In genomic region chr19:39516270-39516669, GRCh38 we compare ENCODE assay signal across 16 cellular contexts. TPM values are rescaled to one million over a fixed set of nuclear protein-coding genes. Genes with fewer than 3 reads are reported as not detected.
A peak's percentile ranks its signal among the peaks of the same experiment; 100 is the strongest.
DNase-seq lines count a peak whose midpoint lies in the region; ATAC-seq, FAIRE-seq and TF ChIP-seq lines count a peak whose summit lies in the region.
"Had no signal": no experiment of that assay in that cellular context is flagged by ENCODE, and none has a peak within 500 bp of the region (broad histone marks: within the 10 kb centered on the region; RNA-seq: fewer than 3 reads in every experiment).

No MANE protein-coding gene starts in this region.

- no peak overlapping the region for H3K14ac ChIP-seq in mesenchymal stem cell (ENCODE audit: low read length in 2 of 2)

- H2AK5ac ChIP-seq in mesenchymal stem cell (ENCODE audit: low read length, severe bottlenecking) = no peak overlapping the region

- H3K27me3 Mint-ChIP-seq in stimulated activated naive CD8-positive, alpha-beta T cell treated with anti-CD3 and anti-CD28 coated beads, Interleukin-15, Interleukin-2, amounts not matched to agents 100 ng/mL and 50 ng/mL, for 24 hours = peaks cover 45% of the 10 kb centered on the region
- H3K27me3 Mint-ChIP-seq in activated B cell treated with CpG ODN at 0.5 μM for 24 hours = peaks cover 40% of the 10 kb centered on the region

- TF ChIP-seq POLR2A in HepG2 (IDR thresholded peaks at IDR 0.05; ENCODE audit: insufficient read depth in 1 of 2, low read depth in 2 of 2, low read length in 2 of 2) = no peak

- H2AFZ ChIP-seq in HepG2 (ENCODE audit: low read length) = no peak overlapping the region
- no peak overlapping the region for H2AFZ ChIP-seq in mesenchymal stem cell (ENCODE audit: low read depth, low read length)

- BruUV-seq in HepG2 (replicated peaks; lab: Mats Ljungman, UMichigan) = no TSS peak

- no peaks in the 10 kb centered on the region for H3K79me2 ChIP-seq in HepG2 (ENCODE audit: insufficient read depth, low read length)

- H3K79me1 ChIP-seq in mesenchymal stem cell (replicated peaks; ENCODE audit: low read length, poor library complexity, severe bottlenecking) = no peaks in the 10 kb centered on the region

- 39% methylated on average over 6 of the region's 6 CpGs for WGBS in HepG2 (ENCODE audit: low lambda C conversion rate)
- 54% methylated on average over 6 of the region's 6 CpGs for WGBS in mesenchymal stem cell

- H3K9me3 ChIP-seq in HepG2 (ENCODE audit: low read length) (no peaks in the 10 kb centered on the region), mesenchymal stem cell (ENCODE audit: control insufficient read depth, low read length) (no peaks in the 10 kb centered on the region)
- H3K9me3 ChIP-seq: esophagus squamous epithelium had no signal

- POLR2A ChIA-PET in activated B cell treated with CpG ODN at 0.5 μM for 24 hours (lab: Charles Lee) = no interaction called here
- POLR2A ChIA-PET in HepG2 (lab: Yijun Ruan, JAX) = no interaction called here

- TF ChIP-seq CTCF in activated B cell treated with CpG ODN at 0.5 μM for 24 hours (IDR thresholded peaks at IDR 0.05) (no peak), HepG2 (CRISPR knock-in tag; IDR thresholded peaks at IDR 0.05) (no peak)

- no peaks in the 10 kb centered on the region for H3K36me3 Mint-ChIP-seq in stimulated activated naive CD8-positive, alpha-beta T cell treated with anti-CD3 and anti-CD28 coated beads, Interleukin-15, Interleukin-2, amounts not matched to agents 100 ng/mL and 50 ng/mL, for 24 hours (ENCODE audit: low read depth)
- no peaks in the 10 kb centered on the region for H3K36me3 Mint-ChIP-seq in activated B cell treated with CpG ODN at 0.5 μM for 24 hours (ENCODE audit: low read depth)

- CTCF ChIA-PET in activated B cell treated with CpG ODN at 0.5 μM for 24 hours (lab: Charles Lee) = no interaction called here
- CTCF ChIA-PET in HepG2 (lab: Yijun Ruan, JAX; ENCODE audit: low intra/inter-chr PET ratio, low total read pairs) = no interaction called here

- no peak overlapping the region for H3K18ac ChIP-seq in mesenchymal stem cell (ENCODE audit: low read depth in 1 of 2, low read length in 2 of 2)

- H4K91ac ChIP-seq in mesenchymal stem cell (ENCODE audit: low read length) = no peak overlapping the region

- no peak overlapping the region for H2BK15ac ChIP-seq in mesenchymal stem cell (ENCODE audit: low read depth, poor library complexity, severe bottlenecking)

- no peak for DNase-seq in stimulated activated naive CD8-positive, alpha-beta T cell treated with anti-CD3 and anti-CD28 coated beads, Interleukin-15, Interleukin-2, amounts not matched to agents 100 U/mL and 50 U/mL, for 24 hours
- DNase-seq in activated B cell treated with CpG ODN at 0.5 μM for 24 hours (no peak), HepG2 (ENCODE audit: low spot score) (no peak), mesenchymal stem cell (no peak), NCI-H128 (lab: John Stamatoyannopoulos, UW; ENCODE audit: unreplicated experiment) (no peak), NCI-H345 (lab: John Stamatoyannopoulos, UW) (no peak), HK-2 (ENCODE audit: unreplicated experiment) (no peak)
- DNase-seq: cerebellar nuclear complex; esophagus squamous epithelium; stimulated activated CD8-positive, alpha-beta memory T cell treated with anti-CD3 and anti-CD28 coated beads, Interleukin-4, amount 100 ng/mL, for 48 hours had no signal

- peak overlapping the region; percentile 17 for H3K4me3 Mint-ChIP-seq in stimulated activated naive CD8-positive, alpha-beta T cell treated with anti-CD3 and anti-CD28 coated beads, Interleukin-15, Interleukin-2, amounts not matched to agents 100 ng/mL and 50 ng/mL, for 24 hours
- peak overlapping the region; percentile 61 for H3K4me3 Mint-ChIP-seq in activated B cell treated with CpG ODN at 0.5 μM for 24 hours

- TF ChIP-seq EP300 in HepG2 (IDR thresholded peaks at IDR 0.05; ENCODE audit: low read depth in 2 of 2, low read length in 2 of 2) (no peak), HepG2 (CRISPR knock-in tag; IDR thresholded peaks at IDR 0.05; ENCODE audit: borderline replicate concordance) (no peak)

- H3K36me3 ChIP-seq in HepG2 (replicated peaks in 1 of 2; ENCODE audit: control insufficient read depth in 1 of 2, insufficient read depth in 2 of 2, low read length in 2 of 2) = no peaks in the 10 kb centered on the region
- H3K36me3 ChIP-seq in mesenchymal stem cell (ENCODE audit: control insufficient read depth in 1 of 2, insufficient read depth in 2 of 2, low read depth in 1 of 2, low read length in 2 of 2) = no peaks in the 10 kb centered on the region
- H3K36me3 ChIP-seq: esophagus squamous epithelium had no signal

- no peak for ATAC-seq in stimulated activated naive CD8-positive, alpha-beta T cell treated with anti-CD3 and anti-CD28 coated beads, Interleukin-15, Interleukin-2, amounts not matched to agents 100 U/mL and 50 U/mL, for 24 hours
- ATAC-seq in activated B cell treated with CpG ODN at 0.5 μM for 24 hours (ENCODE audit: low read depth) (peak; percentile 45), HepG2 (no peak)

- H3K4ac ChIP-seq in mesenchymal stem cell (ENCODE audit: low read depth in 1 of 2, low read length in 2 of 2) = no peak overlapping the region

- no peak overlapping the region for H2BK5ac ChIP-seq in mesenchymal stem cell (ENCODE audit: low read depth, low read length, poor library complexity, severe bottlenecking)

- no peak overlapping the region for H2BK120ac ChIP-seq in mesenchymal stem cell (ENCODE audit: low read depth, low read length)

- H3K23ac ChIP-seq in mesenchymal stem cell (ENCODE audit: low read length in 2 of 2) = no peak overlapping the region

- H3K4me3 ChIP-seq in HepG2 (replicated peaks in 1 of 3; ENCODE audit: insufficient read depth in 1 of 3, low read depth in 2 of 3, low read length in 3 of 3) = peak overlapping the region in 2 of 3 experiments; percentile 66 to 83; a peak in 2 of 6 replicates
- no peak overlapping the region for H3K4me3 ChIP-seq in mesenchymal stem cell (ENCODE audit: insufficient read depth in 1 of 2, low read depth in 1 of 2, low read length in 2 of 2)

- in situ Hi-C loops in HepG2 (cut with HindIII; ENCODE audit: extremely low pct_ligation_motif_present, low pct_unique_long_range_greater_than_20kb) = no loop called here

- H3K4me2 ChIP-seq in HepG2 (ENCODE audit: low read depth, low read length) = peak overlapping the region; percentile 86
- no peak overlapping the region for H3K4me2 ChIP-seq in mesenchymal stem cell (ENCODE audit: low read length, poor library complexity, severe bottlenecking)
- H3K4me2 ChIP-seq: KMS-11 had no signal

- no peak overlapping the region for H4K8ac ChIP-seq in mesenchymal stem cell (ENCODE audit: low read length)

- H3K27ac Mint-ChIP-seq in stimulated activated naive CD8-positive, alpha-beta T cell treated with anti-CD3 and anti-CD28 coated beads, Interleukin-15, Interleukin-2, amounts not matched to agents 100 ng/mL and 50 ng/mL, for 24 hours = no peak overlapping the region
- no peak overlapping the region for H3K27ac Mint-ChIP-seq in activated B cell treated with CpG ODN at 0.5 μM for 24 hours

- H4K20me1 ChIP-seq in HepG2 (ENCODE audit: insufficient read depth, low read length) = no peaks in the 10 kb centered on the region

- H3K9ac ChIP-seq in HepG2 (ENCODE audit: insufficient read depth, low read depth, low read length) (no peak overlapping the region), mesenchymal stem cell (ENCODE audit: low read length) (no peak overlapping the region)
- H3K9ac ChIP-seq: KMS-11 had no signal

- H3K27ac ChIP-seq in HepG2 (ENCODE audit: extremely low read length, insufficient read depth, low read length) = no peak overlapping the region
- no peak overlapping the region for H3K27ac ChIP-seq in mesenchymal stem cell (ENCODE audit: low read length, poor library complexity, severe bottlenecking)
- H3K27ac ChIP-seq: esophagus squamous epithelium, KMS-11 had no signal

- peaks cover 26% of the 10 kb centered on the region for H3K4me1 ChIP-seq in HepG2 (ENCODE audit: insufficient read depth, low read length)
- peaks cover 13% of the 10 kb centered on the region for H3K4me1 ChIP-seq in mesenchymal stem cell (ENCODE audit: control insufficient read depth, insufficient read depth, low read depth, low read length)

- FAIRE-seq in HepG2 (lab: Jason Lieb, UNC) = no peak
- FAIRE-seq: H54, islet of Langerhans, RCC 7860 had no signal

- H3K9me3 Mint-ChIP-seq in stimulated activated naive CD8-positive, alpha-beta T cell treated with anti-CD3 and anti-CD28 coated beads, Interleukin-15, Interleukin-2, amounts not matched to agents 100 ng/mL and 50 ng/mL, for 24 hours = no peaks in the 10 kb centered on the region
- H3K9me3 Mint-ChIP-seq in activated B cell treated with CpG ODN at 0.5 μM for 24 hours = no peaks in the 10 kb centered on the region

- no peak overlapping the region for H2BK12ac ChIP-seq in mesenchymal stem cell (ENCODE audit: low read length in 2 of 2)

- H3K4me1 Mint-ChIP-seq in stimulated activated naive CD8-positive, alpha-beta T cell treated with anti-CD3 and anti-CD28 coated beads, Interleukin-15, Interleukin-2, amounts not matched to agents 100 ng/mL and 50 ng/mL, for 24 hours (ENCODE audit: low read depth) = peaks cover 20% of the 10 kb centered on the region
- H3K4me1 Mint-ChIP-seq in activated B cell treated with CpG ODN at 0.5 μM for 24 hours = peaks cover 17% of the 10 kb centered on the region

- intact Hi-C loops in activated B cell treated with CpG ODN at 0.5 μM for 24 hours (cut with micrococcal nuclease) (no loop called here), HepG2 (cut with micrococcal nuclease; ENCODE audit: unreplicated experiment) (no loop called here)

- H3K27me3 ChIP-seq in HepG2 (ENCODE audit: control insufficient read depth in 1 of 2, insufficient read depth in 2 of 2, low read length in 2 of 2) (peaks cover 1 to 36% of the 10 kb centered on the region in 2 experiments; a peak in 4 of 5 replicates), mesenchymal stem cell (ENCODE audit: control insufficient read depth in 1 of 2, insufficient read depth in 1 of 2, low read length in 2 of 2) (peaks cover 61 to 66% of the 10 kb centered on the region in 2 experiments)

- TF ChIP-seq RAD21 in HepG2 (CRISPR knock-in tag; IDR thresholded peaks at IDR 0.05) = no peak

RNA-seq across cellular contexts. Expression of gene SELENOV, which starts 1.3 kb away (rescaled TPM):
- not detected in 2 replicates for total RNA-seq in activated B cell treated with CpG ODN at 0.5 μM for 24 hours
- not detected in 2 replicates for total RNA-seq in HepG2 (2016; rRNA removed; fragmentation: Illumina TruSeq; extraction: Trizol)
- total RNA-seq in HepG2 (2016; cell fraction: cytosol; rRNA removed; fragmentation: Illumina TruSeq; extraction: Trizol; ENCODE audit: low read depth) = not detected in 2 replicates
- total RNA-seq in HepG2 (2016; cell fraction: insoluble cytoplasmic fraction; rRNA removed; fragmentation: Illumina TruSeq; extraction: Trizol) = not detected in 2 replicates
- not detected in 2 replicates for total RNA-seq in HepG2 (2016; cell fraction: membrane; rRNA removed; fragmentation: Illumina TruSeq; extraction: Trizol)
- 0.47 TPM in 1 of 2 replicates, not detected in the other for total RNA-seq in HepG2 (2016; cell fraction: nucleus; rRNA removed; fragmentation: Illumina TruSeq; extraction: Trizol)
- not detected in 2 replicates for polyA plus RNA-seq in HepG2 (2011; rRNA removed)
- polyA plus RNA-seq in HepG2 (2011; cell fraction: cytosol; rRNA removed) = not detected in 2 replicates
- 0.17 and 0.76 TPM in 2 replicates for polyA plus RNA-seq in HepG2 (2011; cell fraction: nucleus; rRNA removed)
- polyA plus RNA-seq in HepG2 (2012) = not detected in 2 replicates
- polyA plus RNA-seq in HepG2 (2016; cell fraction: cytosol; fragmentation: Illumina TruSeq; extraction: Trizol; ENCODE audit: low read depth) = not detected in 2 replicates
- polyA plus RNA-seq in HepG2 (2016; cell fraction: insoluble cytoplasmic fraction; fragmentation: Illumina TruSeq; extraction: Trizol; ENCODE audit: low read depth) = not detected in 2 replicates
- polyA plus RNA-seq in HepG2 (2016; cell fraction: membrane; fragmentation: Illumina TruSeq; extraction: Trizol; ENCODE audit: low read depth) = not detected in 2 replicates
- not detected in 2 replicates for polyA plus RNA-seq in HepG2 (2016; cell fraction: nucleus; fragmentation: Illumina TruSeq; extraction: Trizol; ENCODE audit: insufficient read depth, low read depth)
- polyA minus RNA-seq in HepG2 (2011; rRNA and poly(A)+ RNA removed; ENCODE audit: low replicate concordance) = not detected in 2 replicates
- not detected in 2 replicates for polyA minus RNA-seq in HepG2 (2011; cell fraction: cytosol; rRNA and poly(A)+ RNA removed)
- not detected in 2 replicates for polyA minus RNA-seq in HepG2 (2011; cell fraction: nucleus; rRNA and poly(A)+ RNA removed)
- polyA plus RNA-seq in mesenchymal stem cell (2013, experiment 1 of 2) = not detected
- not detected for polyA plus RNA-seq in mesenchymal stem cell (2013, experiment 2 of 2)
- total RNA-seq: esophagus squamous epithelium had no signal
- polyA plus RNA-seq: BJ had no signal

RNA-seq across cellular contexts. Expression of gene EID2B, which starts 16.4 kb away (rescaled TPM):
- total RNA-seq in activated B cell treated with CpG ODN at 0.5 μM for 24 hours = 3.3 and 4.0 TPM in 2 replicates
- total RNA-seq in HepG2 (2016; rRNA removed; fragmentation: Illumina TruSeq; extraction: Trizol) = 3.6 and 3.7 TPM in 2 replicates
- 1.1 and 1.4 TPM in 2 replicates for total RNA-seq in HepG2 (2016; cell fraction: cytosol; rRNA removed; fragmentation: Illumina TruSeq; extraction: Trizol; ENCODE audit: low read depth)
- 4.1 TPM in 2 replicates for total RNA-seq in HepG2 (2016; cell fraction: insoluble cytoplasmic fraction; rRNA removed; fragmentation: Illumina TruSeq; extraction: Trizol)
- total RNA-seq in HepG2 (2016; cell fraction: membrane; rRNA removed; fragmentation: Illumina TruSeq; extraction: Trizol) = 2.8 and 2.9 TPM in 2 replicates
- total RNA-seq in HepG2 (2016; cell fraction: nucleus; rRNA removed; fragmentation: Illumina TruSeq; extraction: Trizol) = 2.5 and 3.7 TPM in 2 replicates
- polyA plus RNA-seq in HepG2 (2011; rRNA removed) = 2.2 and 2.5 TPM in 2 replicates
- polyA plus RNA-seq in HepG2 (2011; cell fraction: cytosol; rRNA removed) = 2.4 and 2.9 TPM in 2 replicates
- 1.6 and 6.8 TPM in 2 replicates for polyA plus RNA-seq in HepG2 (2011; cell fraction: nucleus; rRNA removed)
- 1.7 and 2.6 TPM in 2 replicates for polyA plus RNA-seq in HepG2 (2012)
- 0.73 and 0.79 TPM in 2 replicates for polyA plus RNA-seq in HepG2 (2016; cell fraction: cytosol; fragmentation: Illumina TruSeq; extraction: Trizol; ENCODE audit: low read depth)
- polyA plus RNA-seq in HepG2 (2016; cell fraction: insoluble cytoplasmic fraction; fragmentation: Illumina TruSeq; extraction: Trizol; ENCODE audit: low read depth) = 3.1 and 4.0 TPM in 2 replicates
- 1.5 and 1.8 TPM in 2 replicates for polyA plus RNA-seq in HepG2 (2016; cell fraction: membrane; fragmentation: Illumina TruSeq; extraction: Trizol; ENCODE audit: low read depth)
- polyA plus RNA-seq in HepG2 (2016; cell fraction: nucleus; fragmentation: Illumina TruSeq; extraction: Trizol; ENCODE audit: insufficient read depth, low read depth) = 4.2 TPM in 2 replicates
- polyA minus RNA-seq in HepG2 (2011; rRNA and poly(A)+ RNA removed; ENCODE audit: low replicate concordance) = 1.7 and 2.3 TPM in 2 replicates
- 0.99 and 1.4 TPM in 2 replicates for polyA minus RNA-seq in HepG2 (2011; cell fraction: cytosol; rRNA and poly(A)+ RNA removed)
- 2.2 and 3.0 TPM in 2 replicates for polyA minus RNA-seq in HepG2 (2011; cell fraction: nucleus; rRNA and poly(A)+ RNA removed)
- polyA plus RNA-seq in mesenchymal stem cell (2013, experiment 1 of 2) = 2.0 TPM
- polyA plus RNA-seq in mesenchymal stem cell (2013, experiment 2 of 2) = 1.8 TPM

RNA-seq across cellular contexts. Expression of gene DLL3, which starts 17.5 kb away (rescaled TPM):
- total RNA-seq in activated B cell treated with CpG ODN at 0.5 μM for 24 hours = 0.53 and 0.73 TPM in 2 replicates
- 0.35 and 0.53 TPM in 2 replicates for total RNA-seq in HepG2 (2016; rRNA removed; fragmentation: Illumina TruSeq; extraction: Trizol)
- total RNA-seq in HepG2 (2016; cell fraction: cytosol; rRNA removed; fragmentation: Illumina TruSeq; extraction: Trizol; ENCODE audit: low read depth) = 1.4 and 1.6 TPM in 2 replicates
- total RNA-seq in HepG2 (2016; cell fraction: insoluble cytoplasmic fraction; rRNA removed; fragmentation: Illumina TruSeq; extraction: Trizol) = 0.28 and 0.37 TPM in 2 replicates
- 0.90 and 0.93 TPM in 2 replicates for total RNA-seq in HepG2 (2016; cell fraction: membrane; rRNA removed; fragmentation: Illumina TruSeq; extraction: Trizol)
- 0.16 and 0.31 TPM in 2 replicates for total RNA-seq in HepG2 (2016; cell fraction: nucleus; rRNA removed; fragmentation: Illumina TruSeq; extraction: Trizol)
- 0.55 and 0.60 TPM in 2 replicates for polyA plus RNA-seq in HepG2 (2011; rRNA removed)
- 0.60 and 0.64 TPM in 2 replicates for polyA plus RNA-seq in HepG2 (2011; cell fraction: cytosol; rRNA removed)
- 0.27 and 0.33 TPM in 2 replicates for polyA plus RNA-seq in HepG2 (2011; cell fraction: nucleus; rRNA removed)
- polyA plus RNA-seq in HepG2 (2012) = 0.39 and 0.51 TPM in 2 replicates
- polyA plus RNA-seq in HepG2 (2016; cell fraction: cytosol; fragmentation: Illumina TruSeq; extraction: Trizol; ENCODE audit: low read depth) = 1.9 and 2.0 TPM in 2 replicates
- 0.54 and 0.55 TPM in 2 replicates for polyA plus RNA-seq in HepG2 (2016; cell fraction: insoluble cytoplasmic fraction; fragmentation: Illumina TruSeq; extraction: Trizol; ENCODE audit: low read depth)
- polyA plus RNA-seq in HepG2 (2016; cell fraction: membrane; fragmentation: Illumina TruSeq; extraction: Trizol; ENCODE audit: low read depth) = 0.90 and 1.1 TPM in 2 replicates
- 0.41 TPM in 2 replicates for polyA plus RNA-seq in HepG2 (2016; cell fraction: nucleus; fragmentation: Illumina TruSeq; extraction: Trizol; ENCODE audit: insufficient read depth, low read depth)
- 0.42 and 0.63 TPM in 2 replicates for polyA minus RNA-seq in HepG2 (2011; rRNA and poly(A)+ RNA removed; ENCODE audit: low replicate concordance)
- polyA minus RNA-seq in HepG2 (2011; cell fraction: cytosol; rRNA and poly(A)+ RNA removed) = not detected in 2 replicates
- polyA minus RNA-seq in HepG2 (2011; cell fraction: nucleus; rRNA and poly(A)+ RNA removed) = 0.25 and 0.39 TPM in 2 replicates
- polyA plus RNA-seq in mesenchymal stem cell (2013, experiment 1 of 2) = 0.65 TPM
- 0.78 TPM for polyA plus RNA-seq in mesenchymal stem cell (2013, experiment 2 of 2)
- total RNA-seq: esophagus squamous epithelium had no signal

RNA-seq across cellular contexts. Expression of gene EID2, which starts 23.7 kb away (rescaled TPM):
- 11.4 and 11.5 TPM in 2 replicates for total RNA-seq in activated B cell treated with CpG ODN at 0.5 μM for 24 hours
- total RNA-seq in HepG2 (2016; rRNA removed; fragmentation: Illumina TruSeq; extraction: Trizol) = 13.8 and 14.1 TPM in 2 replicates
- total RNA-seq in HepG2 (2016; cell fraction: cytosol; rRNA removed; fragmentation: Illumina TruSeq; extraction: Trizol; ENCODE audit: low read depth) = 3.2 and 3.6 TPM in 2 replicates
- 14.0 and 14.4 TPM in 2 replicates for total RNA-seq in HepG2 (2016; cell fraction: insoluble cytoplasmic fraction; rRNA removed; fragmentation: Illumina TruSeq; extraction: Trizol)
- total RNA-seq in HepG2 (2016; cell fraction: membrane; rRNA removed; fragmentation: Illumina TruSeq; extraction: Trizol) = 5.5 and 6.4 TPM in 2 replicates
- 5.3 and 7.2 TPM in 2 replicates for total RNA-seq in HepG2 (2016; cell fraction: nucleus; rRNA removed; fragmentation: Illumina TruSeq; extraction: Trizol)
- 3.7 and 5.1 TPM in 2 replicates for polyA plus RNA-seq in HepG2 (2011; rRNA removed)
- polyA plus RNA-seq in HepG2 (2011; cell fraction: cytosol; rRNA removed) = 3.5 and 4.1 TPM in 2 replicates
- 2.3 TPM in 2 replicates for polyA plus RNA-seq in HepG2 (2011; cell fraction: nucleus; rRNA removed)
- polyA plus RNA-seq in HepG2 (2012) = 7.8 and 11.2 TPM in 2 replicates
- 3.3 and 3.7 TPM in 2 replicates for polyA plus RNA-seq in HepG2 (2016; cell fraction: cytosol; fragmentation: Illumina TruSeq; extraction: Trizol; ENCODE audit: low read depth)
- polyA plus RNA-seq in HepG2 (2016; cell fraction: insoluble cytoplasmic fraction; fragmentation: Illumina TruSeq; extraction: Trizol; ENCODE audit: low read depth) = 21.5 and 23.1 TPM in 2 replicates
- 4.6 and 5.5 TPM in 2 replicates for polyA plus RNA-seq in HepG2 (2016; cell fraction: membrane; fragmentation: Illumina TruSeq; extraction: Trizol; ENCODE audit: low read depth)
- polyA plus RNA-seq in HepG2 (2016; cell fraction: nucleus; fragmentation: Illumina TruSeq; extraction: Trizol; ENCODE audit: insufficient read depth, low read depth) = 11.3 and 14.0 TPM in 2 replicates
- 2.5 and 3.4 TPM in 2 replicates for polyA minus RNA-seq in HepG2 (2011; rRNA and poly(A)+ RNA removed; ENCODE audit: low replicate concordance)
- polyA minus RNA-seq in HepG2 (2011; cell fraction: cytosol; rRNA and poly(A)+ RNA removed) = 4.6 and 6.5 TPM in 2 replicates
- 1.9 and 3.0 TPM in 2 replicates for polyA minus RNA-seq in HepG2 (2011; cell fraction: nucleus; rRNA and poly(A)+ RNA removed)
- 17.2 TPM for polyA plus RNA-seq in mesenchymal stem cell (2013, experiment 1 of 2)
- 18.1 TPM for polyA plus RNA-seq in mesenchymal stem cell (2013, experiment 2 of 2)

RNA-seq across cellular contexts. Expression of gene TIMM50, which starts 35.6 kb away (rescaled TPM):
- 63.8 and 68.9 TPM in 2 replicates for total RNA-seq in activated B cell treated with CpG ODN at 0.5 μM for 24 hours
- 89.1 and 91.1 TPM in 2 replicates for total RNA-seq in HepG2 (2016; rRNA removed; fragmentation: Illumina TruSeq; extraction: Trizol)
- 37.5 and 47.3 TPM in 2 replicates for total RNA-seq in HepG2 (2016; cell fraction: cytosol; rRNA removed; fragmentation: Illumina TruSeq; extraction: Trizol; ENCODE audit: low read depth)
- 85.4 and 88.5 TPM in 2 replicates for total RNA-seq in HepG2 (2016; cell fraction: insoluble cytoplasmic fraction; rRNA removed; fragmentation: Illumina TruSeq; extraction: Trizol)
- total RNA-seq in HepG2 (2016; cell fraction: membrane; rRNA removed; fragmentation: Illumina TruSeq; extraction: Trizol) = 43.0 and 47.2 TPM in 2 replicates
- 57.0 and 65.5 TPM in 2 replicates for total RNA-seq in HepG2 (2016; cell fraction: nucleus; rRNA removed; fragmentation: Illumina TruSeq; extraction: Trizol)
- 90.0 and 92.5 TPM in 2 replicates for polyA plus RNA-seq in HepG2 (2011; rRNA removed)
- 85.2 and 108 TPM in 2 replicates for polyA plus RNA-seq in HepG2 (2011; cell fraction: cytosol; rRNA removed)
- 135 and 143 TPM in 2 replicates for polyA plus RNA-seq in HepG2 (2011; cell fraction: nucleus; rRNA removed)
- polyA plus RNA-seq in HepG2 (2012) = 65.0 and 84.2 TPM in 2 replicates
- polyA plus RNA-seq in HepG2 (2016; cell fraction: cytosol; fragmentation: Illumina TruSeq; extraction: Trizol; ENCODE audit: low read depth) = 41.8 and 47.0 TPM in 2 replicates
- 88.6 and 92.5 TPM in 2 replicates for polyA plus RNA-seq in HepG2 (2016; cell fraction: insoluble cytoplasmic fraction; fragmentation: Illumina TruSeq; extraction: Trizol; ENCODE audit: low read depth)
- 38.0 and 40.4 TPM in 2 replicates for polyA plus RNA-seq in HepG2 (2016; cell fraction: membrane; fragmentation: Illumina TruSeq; extraction: Trizol; ENCODE audit: low read depth)
- polyA plus RNA-seq in HepG2 (2016; cell fraction: nucleus; fragmentation: Illumina TruSeq; extraction: Trizol; ENCODE audit: insufficient read depth, low read depth) = 111 and 123 TPM in 2 replicates
- 121 and 194 TPM in 2 replicates for polyA minus RNA-seq in HepG2 (2011; rRNA and poly(A)+ RNA removed; ENCODE audit: low replicate concordance)
- polyA minus RNA-seq in HepG2 (2011; cell fraction: cytosol; rRNA and poly(A)+ RNA removed) = 41.5 and 44.7 TPM in 2 replicates
- 42.4 and 52.5 TPM in 2 replicates for polyA minus RNA-seq in HepG2 (2011; cell fraction: nucleus; rRNA and poly(A)+ RNA removed)
- polyA plus RNA-seq in mesenchymal stem cell (2013, experiment 1 of 2) = 57.0 TPM
- polyA plus RNA-seq in mesenchymal stem cell (2013, experiment 2 of 2) = 58.8 TPM

Comparison
In these comparisons a context has a peak if more than half of its experiments do, and no peak if none do; other contexts are left out.
1. H3K4me3 ChIP-seq: peak in HepG2 (2 of 3); none in mesenchymal stem cell (0 of 2).